Comparison of ENCODE assay signal across 35 cellular contexts in the genomic region with DNA sequence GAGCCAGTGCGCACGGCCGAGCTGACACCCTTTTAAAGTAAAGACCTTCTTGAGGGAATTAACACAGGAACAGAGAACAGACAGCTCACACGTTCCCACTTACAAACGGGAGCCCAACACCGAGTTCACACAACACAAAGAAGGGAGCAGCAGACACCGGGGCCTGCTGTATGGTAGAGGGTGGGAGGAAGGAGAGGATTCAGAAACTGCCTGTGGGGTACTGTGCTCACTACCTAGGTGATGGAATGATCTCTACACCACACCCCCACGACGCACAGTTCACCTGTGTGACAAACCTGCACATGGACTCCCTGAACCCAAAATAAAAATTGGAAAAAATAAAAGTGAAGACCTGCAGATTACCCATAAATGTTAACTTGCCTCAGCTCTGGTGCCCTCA. TPM values are rescaled to one million over a fixed set of nuclear protein-coding genes. Genes with fewer than 3 reads are reported as not detected.
"Had no signal": no experiment of that assay in that cellular context is flagged by ENCODE, and none has a peak within 500 bp of the region (broad histone marks: within the 10 kb centered on the region; RNA-seq: fewer than 3 reads in every experiment).

No MANE protein-coding gene starts in this region.

- ATAC-seq: activated CD4-positive, alpha-beta T cell treated with anti-CD3 and anti-CD28 coated beads for 36 hours; activated CD8-positive, alpha-beta memory T cell treated with anti-CD3 and anti-CD28 coated beads, Interleukin-2, amount 10 ng/mL, durations not matched to agents 7 days and 5 days; activated CD8-positive, alpha-beta T cell treated with anti-CD3 and anti-CD28 coated beads, Interleukin-2, amount 10 ng/mL, durations not matched to agents 7 days and 5 days; activated T-cell treated with anti-CD3 and anti-CD28 coated beads, Interleukin-2, amount 50 U/mL, for 72 hours; foreskin keratinocyte; heart left ventricle had no signal

- H3K9me3 ChIP-seq: esophagus muscularis mucosa, gastrocnemius medialis, heart left ventricle had no signal

- H3K4me1 Mint-ChIP-seq: activated CD8-positive, alpha-beta memory T cell treated with anti-CD3 and anti-CD28 coated beads, Interleukin-2, amount 10 ng/mL, durations not matched to agents 7 days and 5 days; activated naive CD4-positive, alpha-beta T cell treated with anti-CD3 and anti-CD28 coated beads, Interleukin-2, amount 50 U/mL, for 24 hours; activated naive CD8-positive, alpha-beta T cell treated with anti-CD3 and anti-CD28 coated beads, Interleukin-2, amount 10 ng/mL, durations not matched to agents 7 days and 5 days; endodermal cell had no signal

- DNase-seq: activated CD4-positive, alpha-beta memory T cell treated with anti-CD3 and anti-CD28 coated beads for 36 hours; activated CD4-positive, alpha-beta T cell treated with anti-CD3 and anti-CD28 coated beads for 36 hours; activated CD4-positive, alpha-beta T cell treated with anti-CD3 and anti-CD28 coated beads, Interleukin-2, amount 10 ng/mL, durations not matched to agents 24 days and 14 days; activated CD4-positive, CD25-positive, alpha-beta regulatory T cell; activated CD4-positive, CD25-positive, alpha-beta regulatory T cell treated with anti-CD3 and anti-CD28 coated beads, Interleukin-2, amount 50 U/mL, for 72 hours; activated CD8-positive, alpha-beta memory T cell treated with anti-CD3 and anti-CD28 coated beads, Interleukin-2, amount 10 ng/mL, durations not matched to agents 7 days and 5 days; activated CD8-positive, alpha-beta memory T cell treated with anti-CD3 and anti-CD28 coated beads, Interleukin-2, amount 50 U/mL, for 4 hours; activated CD8-positive, alpha-beta T cell treated with anti-CD3 and anti-CD28 coated beads, Interleukin-2, amount 10 ng/mL, durations not matched to agents 7 days and 5 days; activated effector memory CD4-positive, alpha-beta T cell treated with Interleukin-2 at 50 U/mL for 16 hours; activated gamma-delta T cell treated with Interleukin-2 at 50 U/mL for 16 hours; activated naive CD4-positive, alpha-beta T cell treated with anti-CD3 and anti-CD28 coated beads for 36 hours; activated naive CD8-positive, alpha-beta T cell treated with anti-CD3 and anti-CD28 coated beads, Interleukin-2, amount 10 ng/mL, durations not matched to agents 7 days and 5 days; activated T-cell treated with anti-CD3 and anti-CD28 coated beads, Interleukin-2, amount 50 U/mL, for 1 hour; activated T-cell treated with anti-CD3 and anti-CD28 coated beads, Interleukin-2, amount 50 U/mL, for 72 hours; amniotic stem cell; anterior cingulate cortex; brain microvascular endothelial cell; effector memory CD4-positive, alpha-beta T cell; endodermal cell; foreskin keratinocyte; gastrocnemius medialis; glutamatergic neuron; heart left ventricle; T-helper 2 cell had no signal

- H3K4me3 Mint-ChIP-seq: activated CD4-positive, alpha-beta memory T cell treated with anti-CD3 and anti-CD28 coated beads for 36 hours; activated CD4-positive, alpha-beta T cell treated with anti-CD3 and anti-CD28 coated beads for 36 hours; activated CD4-positive, alpha-beta T cell treated with anti-CD3 and anti-CD28 coated beads, Interleukin-2, amount 10 ng/mL, durations not matched to agents 24 days and 14 days; activated CD8-positive, alpha-beta memory T cell treated with anti-CD3 and anti-CD28 coated beads, Interleukin-2, amount 10 ng/mL, durations not matched to agents 7 days and 5 days; activated CD8-positive, alpha-beta T cell treated with anti-CD3 and anti-CD28 coated beads, Interleukin-2, amount 10 ng/mL, durations not matched to agents 7 days and 5 days; activated naive CD4-positive, alpha-beta T cell treated with anti-CD3 and anti-CD28 coated beads for 36 hours; activated naive CD4-positive, alpha-beta T cell treated with anti-CD3 and anti-CD28 coated beads, Interleukin-2, amount 50 U/mL, for 24 hours; activated naive CD8-positive, alpha-beta T cell treated with anti-CD3 and anti-CD28 coated beads, Interleukin-2, amount 10 ng/mL, durations not matched to agents 7 days and 5 days; activated T-cell treated with anti-CD3 and anti-CD28 coated beads, Interleukin-2, amount 50 U/mL, for 72 hours; endodermal cell had no signal

- H3K27me3 ChIP-seq: brain microvascular endothelial cell, esophagus muscularis mucosa, foreskin keratinocyte, gastrocnemius medialis, heart left ventricle had no signal

- H3K27ac Mint-ChIP-seq: activated CD4-positive, alpha-beta memory T cell treated with anti-CD3 and anti-CD28 coated beads for 36 hours; activated CD4-positive, alpha-beta T cell treated with anti-CD3 and anti-CD28 coated beads for 36 hours; activated CD4-positive, alpha-beta T cell treated with anti-CD3 and anti-CD28 coated beads, Interleukin-2, amount 10 ng/mL, durations not matched to agents 24 days and 14 days; activated CD8-positive, alpha-beta memory T cell treated with anti-CD3 and anti-CD28 coated beads, Interleukin-2, amount 10 ng/mL, durations not matched to agents 7 days and 5 days; activated CD8-positive, alpha-beta T cell treated with anti-CD3 and anti-CD28 coated beads, Interleukin-2, amount 10 ng/mL, durations not matched to agents 7 days and 5 days; activated naive CD4-positive, alpha-beta T cell treated with anti-CD3 and anti-CD28 coated beads, Interleukin-2, amount 50 U/mL, for 24 hours; activated naive CD8-positive, alpha-beta T cell treated with anti-CD3 and anti-CD28 coated beads, Interleukin-2, amount 10 ng/mL, durations not matched to agents 7 days and 5 days; activated T-cell treated with anti-CD3 and anti-CD28 coated beads, Interleukin-2, amount 50 U/mL, for 72 hours; endodermal cell had no signal

- H3K4me3 ChIP-seq: esophagus muscularis mucosa, gastrocnemius medialis, heart left ventricle had no signal

- H3K4me1 ChIP-seq: esophagus muscularis mucosa, foreskin keratinocyte, gastrocnemius medialis, heart left ventricle had no signal

- H3K27ac ChIP-seq: brain microvascular endothelial cell, esophagus muscularis mucosa, foreskin keratinocyte, heart left ventricle had no signal

- H3K27me3 Mint-ChIP-seq: activated CD4-positive, alpha-beta memory T cell treated with anti-CD3 and anti-CD28 coated beads for 36 hours; activated CD4-positive, alpha-beta T cell treated with anti-CD3 and anti-CD28 coated beads for 36 hours; activated CD4-positive, alpha-beta T cell treated with anti-CD3 and anti-CD28 coated beads, Interleukin-2, amount 10 ng/mL, durations not matched to agents 24 days and 14 days; activated CD8-positive, alpha-beta memory T cell treated with anti-CD3 and anti-CD28 coated beads, Interleukin-2, amount 10 ng/mL, durations not matched to agents 7 days and 5 days; activated naive CD4-positive, alpha-beta T cell treated with anti-CD3 and anti-CD28 coated beads, Interleukin-2, amount 50 U/mL, for 24 hours; activated naive CD8-positive, alpha-beta T cell treated with anti-CD3 and anti-CD28 coated beads, Interleukin-2, amount 10 ng/mL, durations not matched to agents 7 days and 5 days had no signal

- H3K9me3 Mint-ChIP-seq: activated CD4-positive, alpha-beta memory T cell treated with anti-CD3 and anti-CD28 coated beads for 36 hours; activated CD4-positive, alpha-beta T cell treated with anti-CD3 and anti-CD28 coated beads, Interleukin-2, amount 10 ng/mL, durations not matched to agents 24 days and 14 days; activated naive CD4-positive, alpha-beta T cell treated with anti-CD3 and anti-CD28 coated beads, Interleukin-2, amount 50 U/mL, for 24 hours; activated naive CD8-positive, alpha-beta T cell treated with anti-CD3 and anti-CD28 coated beads, Interleukin-2, amount 10 ng/mL, durations not matched to agents 7 days and 5 days; activated T-cell treated with anti-CD3 and anti-CD28 coated beads, Interleukin-2, amount 50 U/mL, for 72 hours had no signal

RNA-seq across cellular contexts. Expression of gene TMC8, which starts 34.5 kb away (rescaled TPM):
- total RNA-seq: bronchial epithelial cell had no signal

RNA-seq across cellular contexts. Expression of gene C17orf99, which starts 50.1 kb away (rescaled TPM):
- total RNA-seq: activated CD4-positive, alpha-beta memory T cell treated with anti-CD3 and anti-CD28 coated beads for 36 hours; activated CD4-positive, alpha-beta T cell treated with anti-CD3 and anti-CD28 coated beads for 36 hours; activated CD4-positive, alpha-beta T cell treated with anti-CD3 and anti-CD28 coated beads, Interleukin-2, amount 10 ng/mL, durations not matched to agents 24 days and 14 days; activated CD8-positive, alpha-beta memory T cell treated with anti-CD3 and anti-CD28 coated beads for 36 hours; activated CD8-positive, alpha-beta memory T cell treated with anti-CD3 and anti-CD28 coated beads, Interleukin-2, amount 10 ng/mL, durations not matched to agents 7 days and 5 days; activated CD8-positive, alpha-beta T cell treated with anti-CD3 and anti-CD28 coated beads, Interleukin-2, amount 10 ng/mL, durations not matched to agents 7 days and 5 days; activated naive CD4-positive, alpha-beta T cell treated with anti-CD3 and anti-CD28 coated beads for 36 hours; activated naive CD8-positive, alpha-beta T cell treated with anti-CD3 and anti-CD28 coated beads, Interleukin-2, amount 10 ng/mL, durations not matched to agents 7 days and 5 days; astrocyte; bronchial epithelial cell; cardiac septum; chondrocyte; dermis microvascular lymphatic vessel endothelial cell; endodermal cell; epithelial cell of proximal tubule; esophagus muscularis mucosa; gastrocnemius medialis; heart left ventricle; T-helper 1 cell treated with Interleukin-12 subunit alpha and Interleukin-12 subunit beta and Interleukin-4 antibody, amounts not matched to agents 30 ng/mL and 1 ng/mL, for 36 hours had no signal
- polyA plus RNA-seq: adipose tissue, heart left ventricle had no signal
